ENCODE assay signal across 1 cellular context in genomic region chr18:11905613-11906012, GRCh38.
TF ChIP-seq lines count a peak whose summit lies in the region.

No MANE protein-coding gene starts in this region.

TF ChIP-seq in WTC11, 78 proteins besides CTCF, POLR2A, EP300 and RAD21 (continued from another document):
- TF ChIP-seq ZSCAN18 (CRISPR knock-in tag; IDR thresholded peaks at IDR 0.05) (no peak), E2F5 (CRISPR knock-in tag; IDR thresholded peaks at IDR 0.05) (no peak), ATF1 (CRISPR knock-in tag; IDR thresholded peaks at IDR 0.05) (no peak), ZNF671 (CRISPR knock-in tag; IDR thresholded peaks at IDR 0.05) (no peak), ETV6 (CRISPR knock-in tag; IDR thresholded peaks at IDR 0.05) (no peak), NFYB (CRISPR knock-in tag; conservative IDR thresholded peaks at IDR 0.05; ENCODE audit: low read depth) (no peak), ZBTB21 (CRISPR knock-in tag; IDR thresholded peaks at IDR 0.05; ENCODE audit: borderline replicate concordance) (no peak)
TF ChIP-seq in WTC11: peak in this region for 0.
